8 cellular contexts compared by ENCODE assay signal in genomic region chrX:153926863-153927685, GRCh38. TPM values are rescaled to one million over a fixed set of nuclear protein-coding genes. Genes with fewer than 3 reads are reported as not detected.
A peak's percentile ranks its signal among the peaks of the same experiment; 100 is the strongest.
DNase-seq lines count a peak whose midpoint lies in the region; ATAC-seq, FAIRE-seq and TF ChIP-seq lines count a peak whose summit lies in the region.

No MANE protein-coding gene starts in this region.

- in situ Hi-C loops in K562 (cut with MboI) = no loop called here

- no peaks in the 10 kb centered on the region for H4K20me1 ChIP-seq in K562 (replicated peaks; ENCODE audit: control insufficient read depth, insufficient read depth, low read length)

- POLR2A ChIA-PET in K562 (lab: Yijun Ruan, JAX) = interaction anchor here (0.6 to 2.3 kb wide), 9 partner anchors 10 to 485 kb away, joined by 3 to 9 read pairs (median 4); partner anchors contain the start of genes IDH3G, RENBP and SSR4

- peak overlapping the region; percentile 58 for H3K4me3 ChIP-seq in K562

- DNase-seq in DMS79 treated with DMSO at 0.1 percent for 48 hours (lab: John Stamatoyannopoulos, UW) (peak; percentile 29), NCI-H1092 treated with DMSO at 0.1 percent for 48 hours (lab: John Stamatoyannopoulos, UW) (peak; percentile 60), K562 (ENCODE audit: extremely low read depth in 1 of 4, low spot score in 3 of 4) (peak in 3 of 4 experiments; percentile 31 to 78 (median 64)), GOT3 (lab: John Stamatoyannopoulos, UW) (no peak)
- DNase-seq in T-helper 2 cell treated with Interferon-gamma antibody and Interleukin-4, amounts not matched to agents 5 μg/mL and 100 μg/mL, for 36 hours (ENCODE audit: low spot score) = peak; percentile 71
- DNase-seq in stimulated activated CD4-positive, alpha-beta T cell treated with anti-CD3 and anti-CD28 coated beads, Interleukin-4, amount 100 ng/mL, for 4 hours = peak; percentile 51 to 73

- H3K4me1 ChIP-seq in K562 (replicated peaks in 1 of 2; ENCODE audit: control insufficient read depth in 2 of 2, insufficient read depth in 2 of 2, low read length in 2 of 2) = peaks cover 27 to 67% of the 10 kb centered on the region in 2 experiments; a peak in 4 of 5 replicates

- TF ChIP-seq POLR2A in K562 (conservative IDR thresholded peaks at IDR 0.05) = peak; percentile 35

- peaks cover 40% of the 10 kb centered on the region for H3K36me3 Mint-ChIP-seq in T-helper 2 cell treated with Interferon-gamma antibody and Interleukin-4, amounts not matched to agents 5 μg/mL and 100 μg/mL, for 36 hours (ENCODE audit: low read depth)

- intact Hi-C loops in K562 (cut with micrococcal nuclease) = loop anchor here (1.0 to 5.0 kb wide), 2 partner anchors 45 to 160 kb away; partner anchors contain the start of gene TMEM187

- H3K9me3 Mint-ChIP-seq in T-helper 2 cell treated with Interferon-gamma antibody and Interleukin-4, amounts not matched to agents 5 μg/mL and 100 μg/mL, for 36 hours = no peaks in the 10 kb centered on the region

- TF ChIP-seq CTCF in K562 (IDR thresholded peaks at IDR 0.05 in 2 of 3, conservative IDR thresholded peaks at IDR 0.05 in 1 of 3; ENCODE audit: insufficient read depth in 2 of 3, low read depth in 1 of 3, low read length in 3 of 3) = peak in 1 of 3 experiments; percentile 19; a peak in 2 of 6 replicates

- H2AFZ ChIP-seq in K562 (ENCODE audit: low read depth, low read length) = peak overlapping the region; percentile 62; the same call in 1 of the 2 replicates

- no TSS peak for BruUV-seq in K562 (replicated peaks; lab: Mats Ljungman, UMichigan)

- CTCF ChIA-PET in K562 (lab: Yijun Ruan, JAX; ENCODE audit: low intra/inter-chr PET ratio) = no interaction called here

- no peaks in the 10 kb centered on the region for H3K27me3 Mint-ChIP-seq in T-helper 2 cell treated with Interferon-gamma antibody and Interleukin-4, amounts not matched to agents 5 μg/mL and 100 μg/mL, for 36 hours (ENCODE audit: low read depth)

- peak overlapping the region; percentile 97 for H3K4me2 ChIP-seq in K562 (ENCODE audit: insufficient read depth, low read length)

- H3K9ac ChIP-seq in K562 (ENCODE audit: insufficient read depth in 1 of 2, low read depth in 2 of 2, low read length in 2 of 2) = peak overlapping the region; percentile 93 to 96

- no peak for FAIRE-seq in K562 (lab: Jason Lieb, UNC)

- peaks cover 36% of the 10 kb centered on the region for H3K36me3 ChIP-seq in K562 (ENCODE audit: control insufficient read depth, insufficient read depth, low read length)

- H3K27me3 ChIP-seq in K562 (ENCODE audit: control insufficient read depth in 2 of 2, insufficient read depth in 2 of 2, low read length in 2 of 2) (no peaks in the 10 kb centered on the region), layer of hippocampus (ENCODE audit: control insufficient read depth, insufficient read depth, low read length) (no peaks in the 10 kb centered on the region)

- H3K9me1 ChIP-seq in K562 (ENCODE audit: control insufficient read depth, insufficient read depth, low read length) = no peaks in the 10 kb centered on the region

- H3K79me2 ChIP-seq in K562 (ENCODE audit: control insufficient read depth, insufficient read depth, low read length) = peaks cover 51% of the 10 kb centered on the region

- H3K27ac ChIP-seq in K562 (ENCODE audit: extremely low read depth, low read depth, low read length) (peak overlapping the region; percentile 98), layer of hippocampus (ENCODE audit: low read depth, low read length) (peak overlapping the region; percentile 96)

- peak overlapping the region; percentile 90 for H3K4me3 Mint-ChIP-seq in T-helper 2 cell treated with Interferon-gamma antibody and Interleukin-4, amounts not matched to agents 5 μg/mL and 100 μg/mL, for 36 hours

- no peak; a peak in 1 of 4 replicates for TF ChIP-seq RAD21 in K562 (CRISPR knock-in tag; conservative IDR thresholded peaks at IDR 0.05 in 1 of 2, IDR thresholded peaks at IDR 0.05 in 1 of 2)

- ATAC-seq in GM21723 (IDR thresholded peaks at IDR 0.05; ENCODE audit: unreplicated experiment) = peak; percentile 42
- peak; percentile 26 for ATAC-seq in K562

- no peaks in the 10 kb centered on the region for H3K9me3 ChIP-seq in K562 (replicated peaks; ENCODE audit: control insufficient read depth, insufficient read depth, low read depth, low read length)

- peak overlapping the region; percentile 97 for H3K27ac Mint-ChIP-seq in T-helper 2 cell treated with Interferon-gamma antibody and Interleukin-4, amounts not matched to agents 5 μg/mL and 100 μg/mL, for 36 hours

- WGBS in K562 (ENCODE audit: insufficient coverage, low coverage, missing lambda C conversion rate) = 10% methylated on average over 20 of the region's 32 CpGs

- TF ChIP-seq EP300 in K562 (IDR thresholded peaks at IDR 0.05; ENCODE audit: low read length) = peak; percentile 50; the same call in 1 of the 2 replicates

- peaks cover 24% of the 10 kb centered on the region for H3K4me1 Mint-ChIP-seq in T-helper 2 cell treated with Interferon-gamma antibody and Interleukin-4, amounts not matched to agents 5 μg/mL and 100 μg/mL, for 36 hours (ENCODE audit: low read depth)

RNA-seq across cellular contexts. Expression of gene ARHGAP4, which starts 1.0 kb away (rescaled TPM):
- total RNA-seq in K562 (2011; cell fraction: chromatin; rRNA removed; ENCODE audit: low replicate concordance) = 54.8 and 157 TPM in 2 replicates
- 105 and 155 TPM in 2 replicates for total RNA-seq in K562 (2011; cell fraction: nucleolus; rRNA removed)
- 55.0 and 81.2 TPM in 2 replicates for total RNA-seq in K562 (2011; cell fraction: nucleoplasm; rRNA removed)
- total RNA-seq in K562 (2014; rRNA removed) (52.7 and 81.2 TPM in 2 replicates), K562 (2014; rRNA removed; fragmentation: Illumina TruSeq; extraction: Trizol) (3.1 and 5.5 TPM in 2 replicates), K562 (2015; rRNA removed; fragmentation: Illumina TruSeq; extraction: Trizol) (32.7 and 36.8 TPM in 2 replicates), K562 (2021) (70.5 and 81.8 TPM in 2 replicates)
- polyA plus RNA-seq in K562 (2011; rRNA removed) (9.6 and 29.7 TPM in 2 replicates), K562 (2014; fragmentation: Illumina TruSeq; extraction: Trizol) (13.5 and 40.2 TPM in 2 replicates), K562 (2014; fragmentation: Nextera tagmentation; extraction: Ambion mirVana) (1 to 10 TPM in 1 of 2 experiments, under 1 TPM in 1; 0.30 to 1.7 TPM), K562 (2014; rRNA removed) (63.7 and 77.8 TPM in 2 replicates)
- polyA plus RNA-seq in K562 (2011; cell fraction: cytosol; rRNA removed) = 21.0 and 26.6 TPM in 2 replicates
- polyA plus RNA-seq in K562 (2011; cell fraction: nucleus; rRNA removed) = 174 and 259 TPM in 2 replicates
- 59.1 and 135 TPM in 2 replicates for polyA plus RNA-seq in K562 (2012)
- polyA minus RNA-seq in K562 (2011; rRNA and poly(A)+ RNA removed) = 3.6 and 6.7 TPM in 2 replicates
- 13.5 and 33.9 TPM in 2 replicates for polyA minus RNA-seq in K562 (2011; cell fraction: cytosol; rRNA and poly(A)+ RNA removed)
- polyA minus RNA-seq in K562 (2011; cell fraction: nucleus; rRNA and poly(A)+ RNA removed) = 26.9 and 53.0 TPM in 2 replicates

RNA-seq across cellular contexts. Expression of gene NAA10, which starts 7.8 kb away (rescaled TPM):
- total RNA-seq in K562 (2011; cell fraction: chromatin; rRNA removed; ENCODE audit: low replicate concordance) = 126 and 302 TPM in 2 replicates
- 207 and 213 TPM in 2 replicates for total RNA-seq in K562 (2011; cell fraction: nucleolus; rRNA removed)
- 179 and 187 TPM in 2 replicates for total RNA-seq in K562 (2011; cell fraction: nucleoplasm; rRNA removed)
- total RNA-seq in K562 (2014; rRNA removed) = 152 and 196 TPM in 2 replicates
- total RNA-seq in K562 (2014; rRNA removed; fragmentation: Illumina TruSeq; extraction: Trizol) = 101 and 103 TPM in 2 replicates
- 134 and 146 TPM in 2 replicates for total RNA-seq in K562 (2015; rRNA removed; fragmentation: Illumina TruSeq; extraction: Trizol)
- 226 and 231 TPM in 2 replicates for total RNA-seq in K562 (2021)
- 105 and 117 TPM in 2 replicates for polyA plus RNA-seq in K562 (2011; rRNA removed)
- 174 and 276 TPM in 2 replicates for polyA plus RNA-seq in K562 (2011; cell fraction: cytosol; rRNA removed)
- polyA plus RNA-seq in K562 (2011; cell fraction: nucleus; rRNA removed) = 211 and 324 TPM in 2 replicates
- polyA plus RNA-seq in K562 (2012) = 177 and 213 TPM in 2 replicates
- 192 and 229 TPM in 2 replicates for polyA plus RNA-seq in K562 (2014; fragmentation: Illumina TruSeq; extraction: Trizol)
- 10 to 100 TPM; 11.1 to 26.5 TPM for polyA plus RNA-seq in K562 (2014; fragmentation: Nextera tagmentation; extraction: Ambion mirVana)
- 250 and 277 TPM in 2 replicates for polyA plus RNA-seq in K562 (2014; rRNA removed)
- polyA minus RNA-seq in K562 (2011; rRNA and poly(A)+ RNA removed) = 45.9 and 88.5 TPM in 2 replicates
- 72.1 and 79.8 TPM in 2 replicates for polyA minus RNA-seq in K562 (2011; cell fraction: cytosol; rRNA and poly(A)+ RNA removed)
- 70.5 and 80.1 TPM in 2 replicates for polyA minus RNA-seq in K562 (2011; cell fraction: nucleus; rRNA and poly(A)+ RNA removed)

RNA-seq across cellular contexts. Expression of gene RENBP, which starts 17.4 kb away (rescaled TPM):
- 14.9 and 45.4 TPM in 2 replicates for total RNA-seq in K562 (2011; cell fraction: chromatin; rRNA removed; ENCODE audit: low replicate concordance)
- total RNA-seq in K562 (2011; cell fraction: nucleolus; rRNA removed) = 31.0 and 32.8 TPM in 2 replicates
- total RNA-seq in K562 (2011; cell fraction: nucleoplasm; rRNA removed) = 15.7 and 24.1 TPM in 2 replicates
- total RNA-seq in K562 (2014; rRNA removed) (8.4 and 9.5 TPM in 2 replicates), K562 (2014; rRNA removed; fragmentation: Illumina TruSeq; extraction: Trizol) (2.7 and 4.0 TPM in 2 replicates), K562 (2015; rRNA removed; fragmentation: Illumina TruSeq; extraction: Trizol) (12.3 and 13.4 TPM in 2 replicates), K562 (2021) (9.6 and 14.8 TPM in 2 replicates)
- polyA plus RNA-seq in K562 (2011; rRNA removed) (12.7 and 16.4 TPM in 2 replicates), K562 (2014; fragmentation: Illumina TruSeq; extraction: Trizol) (5.6 and 7.3 TPM in 2 replicates), K562 (2014; fragmentation: Nextera tagmentation; extraction: Ambion mirVana) (under 1 TPM in 1 of 2 experiments, not detected in 1; 0.07 TPM), K562 (2014; rRNA removed) (11.1 and 11.6 TPM in 2 replicates)
- polyA plus RNA-seq in K562 (2011; cell fraction: cytosol; rRNA removed) = 21.2 and 25.6 TPM in 2 replicates
- 48.7 and 48.8 TPM in 2 replicates for polyA plus RNA-seq in K562 (2011; cell fraction: nucleus; rRNA removed)
- polyA plus RNA-seq in K562 (2012) = 24.3 and 60.0 TPM in 2 replicates
- polyA minus RNA-seq in K562 (2011; rRNA and poly(A)+ RNA removed) = 5.5 and 12.0 TPM in 2 replicates
- polyA minus RNA-seq in K562 (2011; cell fraction: cytosol; rRNA and poly(A)+ RNA removed) = 7.0 and 13.6 TPM in 2 replicates
- polyA minus RNA-seq in K562 (2011; cell fraction: nucleus; rRNA and poly(A)+ RNA removed) = 9.8 and 16.1 TPM in 2 replicates

RNA-seq across cellular contexts. Expression of gene AVPR2, which starts 22.6 kb away (rescaled TPM):
- not detected in 2 replicates for total RNA-seq in K562 (2011; cell fraction: chromatin; rRNA removed; ENCODE audit: low replicate concordance)
- not detected in 2 replicates for total RNA-seq in K562 (2011; cell fraction: nucleolus; rRNA removed)
- not detected in 2 replicates for total RNA-seq in K562 (2011; cell fraction: nucleoplasm; rRNA removed)
- total RNA-seq in K562 (2014; rRNA removed) (not detected in 2 replicates), K562 (2014; rRNA removed; fragmentation: Illumina TruSeq; extraction: Trizol) (not detected in 2 replicates), K562 (2015; rRNA removed; fragmentation: Illumina TruSeq; extraction: Trizol) (not detected in 2 replicates), K562 (2021) (not detected in 2 replicates)
- polyA plus RNA-seq in K562 (2011; rRNA removed) (not detected in 2 replicates), K562 (2014; fragmentation: Illumina TruSeq; extraction: Trizol) (not detected in 2 replicates), K562 (2014; fragmentation: Nextera tagmentation; extraction: Ambion mirVana) (not detected), K562 (2014; rRNA removed) (not detected in 2 replicates)
- not detected in 2 replicates for polyA plus RNA-seq in K562 (2011; cell fraction: cytosol; rRNA removed)
- not detected in 2 replicates for polyA plus RNA-seq in K562 (2011; cell fraction: nucleus; rRNA removed)
- 0.56 and 0.65 TPM in 2 replicates for polyA plus RNA-seq in K562 (2012)
- not detected in 2 replicates for polyA minus RNA-seq in K562 (2011; rRNA and poly(A)+ RNA removed)
- polyA minus RNA-seq in K562 (2011; cell fraction: cytosol; rRNA and poly(A)+ RNA removed) = not detected in 2 replicates
- not detected in 2 replicates for polyA minus RNA-seq in K562 (2011; cell fraction: nucleus; rRNA and poly(A)+ RNA removed)

RNA-seq across cellular contexts. Expression of gene L1CAM, which starts 41.1 kb away (rescaled TPM):
- total RNA-seq in K562 (2011; cell fraction: chromatin; rRNA removed; ENCODE audit: low replicate concordance) = 1.9 and 4.7 TPM in 2 replicates
- 1.1 and 2.7 TPM in 2 replicates for total RNA-seq in K562 (2011; cell fraction: nucleolus; rRNA removed)
- 1.5 and 1.8 TPM in 2 replicates for total RNA-seq in K562 (2011; cell fraction: nucleoplasm; rRNA removed)
- total RNA-seq in K562 (2014; rRNA removed) = 0.09 and 0.24 TPM in 2 replicates
- total RNA-seq in K562 (2014; rRNA removed; fragmentation: Illumina TruSeq; extraction: Trizol) = 0.10 and 0.40 TPM in 2 replicates
- 0.11 and 0.36 TPM in 2 replicates for total RNA-seq in K562 (2015; rRNA removed; fragmentation: Illumina TruSeq; extraction: Trizol)
- 0.29 and 0.86 TPM in 2 replicates for total RNA-seq in K562 (2021)
- 0.15 and 0.61 TPM in 2 replicates for polyA plus RNA-seq in K562 (2011; rRNA removed)
- 0.10 and 0.19 TPM in 2 replicates for polyA plus RNA-seq in K562 (2011; cell fraction: cytosol; rRNA removed)
- polyA plus RNA-seq in K562 (2011; cell fraction: nucleus; rRNA removed) = 1.4 and 1.7 TPM in 2 replicates
- polyA plus RNA-seq in K562 (2012) = 0.29 and 2.2 TPM in 2 replicates
- polyA plus RNA-seq in K562 (2014; fragmentation: Illumina TruSeq; extraction: Trizol) = 0.16 and 0.21 TPM in 2 replicates
- polyA plus RNA-seq in K562 (2014; fragmentation: Nextera tagmentation; extraction: Ambion mirVana) = not detected
- 0.62 TPM in 1 of 2 replicates, not detected in the other for polyA plus RNA-seq in K562 (2014; rRNA removed)
- 0.18 and 0.21 TPM in 2 replicates for polyA minus RNA-seq in K562 (2011; rRNA and poly(A)+ RNA removed)
- polyA minus RNA-seq in K562 (2011; cell fraction: cytosol; rRNA and poly(A)+ RNA removed) = 3.5 TPM in 1 of 2 replicates, not detected in the other
- 0.44 and 1.1 TPM in 2 replicates for polyA minus RNA-seq in K562 (2011; cell fraction: nucleus; rRNA and poly(A)+ RNA removed)
